ENCODE assay signal across 8 cellular contexts in the genomic region with DNA sequence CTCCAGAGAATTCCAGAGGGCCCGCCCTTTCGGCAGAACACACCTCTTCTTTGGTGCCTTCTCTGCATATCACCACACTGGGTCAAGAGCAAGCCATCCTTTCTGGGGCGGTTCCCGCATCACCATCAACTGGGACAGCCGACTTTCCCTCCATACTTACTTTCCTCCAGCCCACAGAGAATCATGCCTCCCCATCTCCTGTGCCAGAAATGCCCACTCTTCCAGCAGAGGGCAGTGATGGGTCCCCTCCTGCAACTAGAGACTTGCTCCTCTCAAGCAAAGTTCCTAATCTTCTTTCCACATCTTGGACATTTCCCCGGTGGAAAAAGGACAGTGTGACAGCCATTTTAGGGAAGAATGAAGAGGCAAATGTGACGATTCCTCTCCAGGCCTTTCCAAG.
DNase-seq lines count a peak whose midpoint lies in the region; ATAC-seq, FAIRE-seq and TF ChIP-seq lines count a peak whose summit lies in the region.

No MANE protein-coding gene starts in this region.

- no peaks in the 10 kb centered on the region for H3K9me1 ChIP-seq in endothelial cell of umbilical vein (replicated peaks; ENCODE audit: control insufficient read depth, extremely low read depth, insufficient read depth, low read length)

- no peak overlapping the region for H3K27ac ChIP-seq in endothelial cell of umbilical vein (ENCODE audit: insufficient read depth, low read depth, low read length)
- no peak overlapping the region for H3K27ac ChIP-seq in upper lobe of left lung

- peak; percentile 64 to 67 for ATAC-seq in upper lobe of left lung (ENCODE audit: low FRiP score in 2 of 2)
- no peak for ATAC-seq in HG02798 (IDR thresholded peaks at IDR 0.05; ENCODE audit: poor library complexity, unreplicated experiment)

- DNase-seq in DMS153 treated with DMSO at 0.1 percent for 48 hours (lab: John Stamatoyannopoulos, UW; ENCODE audit: unreplicated experiment), result peak; percentile 4
- DNase-seq in DMS153 (lab: John Stamatoyannopoulos, UW), result no peak
- peak; percentile 73 for DNase-seq in HTR-8/SVneo (ENCODE audit: insufficient read length, low spot score)
- DNase-seq in endothelial cell of umbilical vein (ENCODE audit: low read depth, low spot score), result peak; percentile 72
- peak; percentile 65 for DNase-seq in mucosa of gallbladder (ENCODE audit: low spot score)
- peak in 1 of 2 donors; percentile 46 for DNase-seq in upper lobe of left lung

- 60 to 66% methylated on average over 7 of the region's 7 CpGs for WGBS in upper lobe of left lung, 2 donors

- dilution Hi-C loops in endothelial cell of umbilical vein (cut with MboI; ENCODE audit: extremely low pct_ligation_motif_present, low sequenced_read_pairs), result no loop called here

- no peaks in the 10 kb centered on the region for H3K4me1 ChIP-seq in endothelial cell of umbilical vein (ENCODE audit: control insufficient read depth, extremely low read depth, insufficient read depth, low read length)
- H3K4me1 ChIP-seq in upper lobe of left lung, result no peaks in the 10 kb centered on the region

- H3K9ac ChIP-seq in endothelial cell of umbilical vein (replicated peaks; ENCODE audit: extremely low read depth, insufficient read depth, low read length), result no peak overlapping the region

- no peaks in the 10 kb centered on the region for H4K20me1 ChIP-seq in endothelial cell of umbilical vein (replicated peaks; ENCODE audit: control insufficient read depth, extremely low read depth, insufficient read depth, low read length)

- BruUV-seq in endothelial cell of umbilical vein (replicated peaks; lab: Mats Ljungman, UMichigan), result no TSS peak

- TF ChIP-seq POLR2A in endothelial cell of umbilical vein (IDR thresholded peaks at IDR 0.05; ENCODE audit: low read depth, low read length) (no peak), upper lobe of left lung (IDR thresholded peaks at IDR 0.05) (no peak)

- intact Hi-C loops in endothelial cell of umbilical vein (cut with micrococcal nuclease), result loop anchor here (1.0 to 5.0 kb wide), 6 partner anchors 139 to 286 kb away; partner anchors contain the start of gene KIAA1549L

- H3K36me3 ChIP-seq in endothelial cell of umbilical vein (ENCODE audit: control insufficient read depth in 2 of 2, extremely low read depth in 1 of 2, insufficient read depth in 2 of 2, low read length in 2 of 2) (peaks cover 0 to 2% of the 10 kb centered on the region in 2 experiments), upper lobe of left lung (no peaks in the 10 kb centered on the region)

- POLR2A ChIA-PET in endothelial cell of umbilical vein (lab: Charles Lee), result no interaction called here

- no peak overlapping the region for H2AFZ ChIP-seq in endothelial cell of umbilical vein (ENCODE audit: low read depth, low read length)

- no peak overlapping the region for H3K4me2 ChIP-seq in endothelial cell of umbilical vein (ENCODE audit: insufficient read depth, low read length)

- no peaks in the 10 kb centered on the region for H3K79me2 ChIP-seq in endothelial cell of umbilical vein (ENCODE audit: control insufficient read depth, insufficient read depth, low read length)

- peak; percentile 69 for TF ChIP-seq CTCF in WI38 (IDR thresholded peaks at IDR 0.05; ENCODE audit: low read depth, low read length)
- TF ChIP-seq CTCF in endothelial cell of umbilical vein (IDR thresholded peaks at IDR 0.05; ENCODE audit: extremely low read depth in 1 of 2, insufficient read depth in 1 of 2, low read depth in 1 of 2, low read length in 2 of 2), result peak; percentile 74 to 79
- peak; percentile 24 to 65 (median 54) for TF ChIP-seq CTCF in upper lobe of left lung (IDR thresholded peaks at IDR 0.05)

- TF ChIP-seq EP300 in upper lobe of left lung (IDR thresholded peaks at IDR 0.05), result no peak

- FAIRE-seq in HTR-8/SVneo (lab: Jason Lieb, UNC) (no peak), endothelial cell of umbilical vein (lab: Jason Lieb, UNC) (peak; percentile 88)

- H3K27me3 ChIP-seq in endothelial cell of umbilical vein (ENCODE audit: control insufficient read depth in 2 of 2, insufficient read depth in 2 of 2, low read length in 2 of 2) (no peaks in the 10 kb centered on the region), upper lobe of left lung (no peaks in the 10 kb centered on the region)

- H3K4me3 ChIP-seq in WI38 (ENCODE audit: low read depth, low read length) (no peak overlapping the region), endothelial cell of umbilical vein (replicated peaks in 1 of 3; ENCODE audit: insufficient read depth in 1 of 3, low read depth in 1 of 3, low read length in 3 of 3) (no peak overlapping the region), upper lobe of left lung (no peak overlapping the region)

- CTCF ChIA-PET in endothelial cell of umbilical vein (lab: Charles Lee), result interaction anchor here (0.6 to 6.8 kb wide), 11 partner anchors 9 to 287 kb away, joined by 3 to 91 read pairs (median 4); no protein-coding TSS in a partner anchor

- no peaks in the 10 kb centered on the region for H3K9me3 ChIP-seq in endothelial cell of umbilical vein (replicated peaks; ENCODE audit: control insufficient read depth, insufficient read depth, low read length)
- H3K9me3 ChIP-seq in upper lobe of left lung, result no peaks in the 10 kb centered on the region

TF ChIP-seq in endothelial cell of umbilical vein, 7 proteins besides CTCF, POLR2A, EP300 and RAD21:
- TF ChIP-seq GATA2 (IDR thresholded peaks at IDR 0.05; ENCODE audit: insufficient read depth, insufficient read length, low read depth, low read length) (peak; percentile 66), POLR2AphosphoS5 (IDR thresholded peaks at IDR 0.05; ENCODE audit: insufficient read depth, low read depth, low read length) (no peak)
